In genomic region chr5:103587185-103587748, GRCh38 we compare ENCODE assay signal across 8 cellular contexts. TPM values are rescaled to one million over a fixed set of nuclear protein-coding genes. Genes with fewer than 3 reads are reported as not detected.
DNase-seq lines count a peak whose midpoint lies in the region; ATAC-seq and FAIRE-seq lines count a peak whose summit lies in the region.

No MANE protein-coding gene starts in this region.

- no peak overlapping the region for H3K27ac Mint-ChIP-seq in T-cell

- no peaks in the 10 kb centered on the region for H3K9me3 Mint-ChIP-seq in T-cell

- H3K4me3 Mint-ChIP-seq in T-cell = no peak overlapping the region

- DNase-seq in DMS153 treated with DMSO at 0.1 percent for 48 hours (lab: John Stamatoyannopoulos, UW; ENCODE audit: unreplicated experiment) (peak; percentile 41), NAMALWA (ENCODE audit: low spot score) (peak; percentile 43), kidney tubule cell (ENCODE audit: low spot score) (peak; percentile 42), T1000 (lab: John Stamatoyannopoulos, UW) (no peak), T-cell (no peak)
- DNase-seq in stimulated activated CD4-positive, alpha-beta T cell treated with anti-CD3 and anti-CD28 coated beads, Interleukin-4, amount 100 ng/mL, for 24 hours = no peak

- peak; percentile 87 for FAIRE-seq in TTC549 (lab: Jason Lieb, UNC)

- H3K27me3 Mint-ChIP-seq in T-cell = no peaks in the 10 kb centered on the region

- POLR2A ChIA-PET in T-cell (lab: Charles Lee) = no interaction called here

- CTCF ChIA-PET in T-cell (lab: Charles Lee) = no interaction called here

- ATAC-seq in HG03135 (IDR thresholded peaks at IDR 0.05; ENCODE audit: unreplicated experiment) (no peak), T-cell (replicated peaks in 1 of 4) (no peak)

- H3K36me3 Mint-ChIP-seq in T-cell = no peaks in the 10 kb centered on the region

- no peaks in the 10 kb centered on the region for H3K4me1 Mint-ChIP-seq in T-cell

RNA-seq across cellular contexts. Expression of gene NUDT12, which starts 24.7 kb away (rescaled TPM):
- 1 to 10 TPM in 3 of 5 donors, under 1 TPM in 2; 0.20 to 2.2 (median 1.2) TPM for total RNA-seq in T-cell

Comparison
In these comparisons a context has a peak if more than half of its experiments do, and no peak if none do; other contexts are left out.
1. DNase-seq: peak in DMS153 treated with DMSO at 0.1 percent for 48 hours (single experiment), NAMALWA (single experiment) and kidney tubule cell (single experiment); none in stimulated activated CD4-positive, alpha-beta T cell treated with anti-CD3 and anti-CD28 coated beads, Interleukin-4, amount 100 ng/mL, for 24 hours (single experiment), T1000 (single experiment) and T-cell (0 of 34).